14 cellular contexts compared by ENCODE assay signal in genomic region chr9:133850161-133850560, GRCh38.
DNase-seq lines count a peak whose midpoint lies in the region; ATAC-seq, FAIRE-seq and TF ChIP-seq lines count a peak whose summit lies in the region.
"Had no signal": no experiment of that assay in that cellular context is flagged by ENCODE, and none has a peak within 500 bp of the region (broad histone marks: within the 10 kb centered on the region; RNA-seq: fewer than 3 reads in every experiment).

No MANE protein-coding gene starts in this region.

- no TSS peak for BruUV-seq in HepG2 (replicated peaks; lab: Mats Ljungman, UMichigan)

- H3K56ac ChIP-seq in H1 (replicated peaks; ENCODE audit: insufficient read length, low read depth, low read length), result no peak overlapping the region

- H4K20me1 ChIP-seq in HepG2 (ENCODE audit: insufficient read depth, low read length) (peaks cover 46% of the 10 kb centered on the region; the same call in 1 of the 2 replicates), H1 (replicated peaks in 1 of 2; ENCODE audit: control insufficient read depth in 1 of 2, insufficient read depth in 2 of 2, low read length in 2 of 2) (peaks cover 6 to 13% of the 10 kb centered on the region in 2 experiments)

- H3K79me1 ChIP-seq in H1 (ENCODE audit: low read depth, low read length), result peaks cover 22% of the 10 kb centered on the region
- H3K79me1 ChIP-seq in neuronal stem cell (ENCODE audit: low read depth, low read length), result peaks cover 23% of the 10 kb centered on the region

- no peaks in the 10 kb centered on the region for H3K27me3 ChIP-seq in right lobe of liver
- no peaks in the 10 kb centered on the region for H3K27me3 ChIP-seq in HepG2 (ENCODE audit: control insufficient read depth in 1 of 2, insufficient read depth in 2 of 2, low read length in 2 of 2)
- H3K27me3 ChIP-seq in H1 (replicated peaks in 1 of 4; ENCODE audit: control insufficient read depth in 3 of 4, extremely low read depth in 1 of 4, insufficient read depth in 3 of 4, low read length in 3 of 4), result no peaks in the 10 kb centered on the region
- H3K27me3 ChIP-seq in neuronal stem cell (ENCODE audit: control insufficient read depth in 3 of 3, insufficient read depth in 3 of 3, low read depth in 1 of 3, low read length in 3 of 3), result no peaks in the 10 kb centered on the region

- TF ChIP-seq POLR2A in right lobe of liver (IDR thresholded peaks at IDR 0.05) (no peak), HepG2 (IDR thresholded peaks at IDR 0.05; ENCODE audit: insufficient read depth in 1 of 2, low read depth in 2 of 2, low read length in 2 of 2) (0 out of 4 replicates have a peak, but pooled peaks of 1 of the 2 experiments have one; percentile 11), H1 (IDR thresholded peaks at IDR 0.05; ENCODE audit: control extremely low read depth in 1 of 2, low read depth in 2 of 2, low read length in 2 of 2) (no peak)

- H3K4me3 ChIP-seq in right lobe of liver, result no peak overlapping the region
- no peak overlapping the region for H3K4me3 ChIP-seq in HepG2 (replicated peaks in 1 of 3; ENCODE audit: insufficient read depth in 1 of 3, low read depth in 2 of 3, low read length in 3 of 3)
- H3K4me3 ChIP-seq in H1 (ENCODE audit: extremely low read depth in 1 of 4, insufficient read depth in 2 of 4, low read depth in 3 of 4, low read length in 4 of 4), result no peak overlapping the region
- no peak overlapping the region for H3K4me3 ChIP-seq in neuronal stem cell (ENCODE audit: low read length in 2 of 2)

- H2BK12ac ChIP-seq in H1 (ENCODE audit: low read depth, low read length) (no peak overlapping the region), neuronal stem cell (ENCODE audit: low read length) (no peak overlapping the region)

- H3K23ac ChIP-seq in H1 (ENCODE audit: insufficient read length) (no peak overlapping the region), neuronal stem cell (ENCODE audit: low read depth, low read length, poor library complexity) (no peak overlapping the region)

- POLR2A ChIA-PET in HepG2 (lab: Yijun Ruan, JAX), result no interaction called here
- POLR2A ChIA-PET in H1 (lab: Charles Lee; ENCODE audit: partially characterized antibody), result no interaction called here

- H3K23me2 ChIP-seq in H1 (ENCODE audit: low read depth, low read length), result peaks cover 10% of the 10 kb centered on the region; the same call in 1 of the 2 replicates

- no peak overlapping the region for H4K91ac ChIP-seq in H1 (replicated peaks; ENCODE audit: insufficient read length, low read length)
- H4K91ac ChIP-seq in neuronal stem cell (ENCODE audit: low read depth, low read length, poor library complexity), result no peak overlapping the region

- no peak for TF ChIP-seq RAD21 in HepG2 (CRISPR knock-in tag; IDR thresholded peaks at IDR 0.05)
- TF ChIP-seq RAD21 in H1 (IDR thresholded peaks at IDR 0.05 in 1 of 2, conservative IDR thresholded peaks at IDR 0.05 in 1 of 2; ENCODE audit: low read depth in 2 of 2, low read length in 2 of 2), result no peak

- H3K4me2 ChIP-seq in HepG2 (ENCODE audit: low read depth, low read length) (no peak overlapping the region), H1 (ENCODE audit: insufficient read depth in 1 of 2, low read depth in 2 of 2, low read length in 2 of 2) (no peak overlapping the region), neuronal stem cell (ENCODE audit: insufficient read depth, low read length, poor library complexity, severe bottlenecking) (no peak overlapping the region)

- H3K14ac ChIP-seq in H1 (ENCODE audit: insufficient read length), result no peak overlapping the region
- no peak overlapping the region for H3K14ac ChIP-seq in neuronal stem cell (ENCODE audit: low read length)

- no peak overlapping the region for H2BK20ac ChIP-seq in H1 (ENCODE audit: low read length)

- H3K36me3 ChIP-seq in right lobe of liver (peaks cover 0 to 2% (median 0%) of the 10 kb centered on the region in 4 donors), HepG2 (replicated peaks in 1 of 2; ENCODE audit: control insufficient read depth in 1 of 2, insufficient read depth in 2 of 2, low read length in 2 of 2) (peaks cover 8 to 40% of the 10 kb centered on the region in 2 experiments; a peak in 4 of 5 replicates), H1 (ENCODE audit: control insufficient read depth in 2 of 4, insufficient read depth in 4 of 4, low read length in 3 of 4) (no peaks in the 10 kb centered on the region), neuronal stem cell (replicated peaks in 1 of 2; ENCODE audit: control insufficient read depth in 2 of 2, insufficient read depth in 2 of 2, low read length in 2 of 2) (peaks cover 2 to 23% of the 10 kb centered on the region in 2 donors)

- H3K9me3 ChIP-seq in right lobe of liver (no peaks in the 10 kb centered on the region), HepG2 (ENCODE audit: low read length) (no peaks in the 10 kb centered on the region), H1 (ENCODE audit: insufficient read depth in 2 of 2, low read depth in 1 of 2, low read length in 1 of 2) (no peaks in the 10 kb centered on the region), neuronal stem cell (replicated peaks in 1 of 2; ENCODE audit: control insufficient read depth in 2 of 2, insufficient read depth in 1 of 2, low read depth in 1 of 2, low read length in 2 of 2) (peaks cover 0 to 3% of the 10 kb centered on the region in 2 donors)
- H3K9me3 ChIP-seq: Caco-2 had no signal

- DNase-seq in right lobe of liver (peak in 1 of 3 donors; percentile 79), HepG2 (ENCODE audit: low spot score) (no peak), H1 (ENCODE audit: low read depth in 1 of 2, low spot score in 2 of 2) (no peak), neuronal stem cell (ENCODE audit: low spot score) (no peak), RKO (ENCODE audit: low spot score) (no peak), DMS53 (lab: John Stamatoyannopoulos, UW) (no peak)
- DNase-seq: Caco-2; CD8-positive, alpha-beta T cell; GF-D8 had no signal

- H4K5ac ChIP-seq in H1 (ENCODE audit: insufficient read length, low read depth, low read length), result no peak overlapping the region

- CTCF ChIA-PET in HepG2 (lab: Yijun Ruan, JAX; ENCODE audit: low intra/inter-chr PET ratio, low total read pairs), result no interaction called here
- CTCF ChIA-PET in H1 (lab: Charles Lee; ENCODE audit: partially characterized antibody), result interaction anchor here (0.9 to 2.7 kb wide), 7 partner anchors 10 to 145 kb away, joined by 3 to 13 read pairs (median 3); no protein-coding TSS in a partner anchor

- H3K9ac ChIP-seq in HepG2 (ENCODE audit: insufficient read depth, low read depth, low read length) (no peak overlapping the region), H1 (replicated peaks in 1 of 4; ENCODE audit: extremely low read depth in 1 of 4, low read depth in 3 of 4, low read length in 3 of 4) (no peak overlapping the region), neuronal stem cell (ENCODE audit: low read depth, low read length, poor library complexity) (no peak overlapping the region)

- in situ Hi-C loops in HepG2 (cut with HindIII; ENCODE audit: extremely low pct_ligation_motif_present, low pct_unique_long_range_greater_than_20kb), result no loop called here

- H3K79me2 ChIP-seq in HepG2 (ENCODE audit: insufficient read depth, low read length) (peaks cover 18% of the 10 kb centered on the region), H1 (ENCODE audit: control insufficient read depth in 1 of 2, insufficient read depth in 2 of 2, low read length in 2 of 2) (peaks cover 0 to 7% of the 10 kb centered on the region in 2 experiments; a peak in 1 of 4 replicates)

- H2AFZ ChIP-seq in HepG2 (ENCODE audit: low read length) (no peak overlapping the region), H1 (ENCODE audit: low read length) (no peak overlapping the region), neuronal stem cell (ENCODE audit: low read length) (no peak overlapping the region)

- no peak overlapping the region for H2AK5ac ChIP-seq in H1 (ENCODE audit: low read depth, low read length)
- no peak overlapping the region for H2AK5ac ChIP-seq in neuronal stem cell (ENCODE audit: low read depth, low read length)

- H2BK15ac ChIP-seq in H1 (ENCODE audit: low read length), result no peak overlapping the region
- no peak overlapping the region for H2BK15ac ChIP-seq in neuronal stem cell (ENCODE audit: low read length)

- no peak for FAIRE-seq in HepG2 (lab: Jason Lieb, UNC)
- no peak for FAIRE-seq in H1 (lab: Jason Lieb, UNC)
- FAIRE-seq: A204.1, GM19239, H54 had no signal

- peak; percentile 11 to 56 (median 40) for ATAC-seq in right lobe of liver
- no peak for ATAC-seq in HepG2
- ATAC-seq in GM19397 (IDR thresholded peaks at IDR 0.05; ENCODE audit: unreplicated experiment), result no peak
- ATAC-seq: CD8-positive, alpha-beta T cell; HCT116 had no signal

- H3K4me1 ChIP-seq in right lobe of liver (peaks cover 0 to 10% (median 7%) of the 10 kb centered on the region in 4 donors), HepG2 (ENCODE audit: insufficient read depth, low read length) (peaks cover 3% of the 10 kb centered on the region), H1 (replicated peaks in 1 of 4; ENCODE audit: control insufficient read depth in 3 of 4, insufficient read depth in 4 of 4, low read length in 3 of 4) (no peaks in the 10 kb centered on the region; a peak in 2 of 7 replicates), neuronal stem cell (ENCODE audit: control insufficient read depth in 2 of 2, insufficient read depth in 1 of 2, low read depth in 1 of 2, low read length in 2 of 2) (peaks cover 0 to 17% of the 10 kb centered on the region in 2 donors)

- H3K18ac ChIP-seq in H1 (ENCODE audit: extremely low read depth, low read length) (no peak overlapping the region), neuronal stem cell (ENCODE audit: low read length) (peak overlapping the region; percentile 46)

- H3K27ac ChIP-seq in right lobe of liver (peak overlapping the region in 1 of 3 donors; percentile 8), HepG2 (ENCODE audit: extremely low read length, insufficient read depth, low read length) (no peak overlapping the region), H1 (ENCODE audit: low read depth, low read length) (no peak overlapping the region), neuronal stem cell (replicated peaks; ENCODE audit: low read length) (no peak overlapping the region)

- H2BK5ac ChIP-seq in H1 (ENCODE audit: low read depth, low read length) (peak overlapping the region; percentile 35; the same call in 1 of the 2 replicates), neuronal stem cell (ENCODE audit: low read length) (peak overlapping the region; percentile 45)

- no peak overlapping the region for H2BK120ac ChIP-seq in H1 (replicated peaks; ENCODE audit: low read depth, low read length)
- no peak overlapping the region for H2BK120ac ChIP-seq in neuronal stem cell (ENCODE audit: low read depth, low read length)

- TF ChIP-seq CTCF in right lobe of liver (IDR thresholded peaks at IDR 0.05) (no peak), HepG2 (CRISPR knock-in tag; IDR thresholded peaks at IDR 0.05) (no peak), H1 (IDR thresholded peaks at IDR 0.05; ENCODE audit: control extremely low read depth in 1 of 3, insufficient read depth in 1 of 3, low read depth in 1 of 3, low read length in 3 of 3) (no peak)

- intact Hi-C loops in right lobe of liver (cut with DNase I), result no loop called here
- intact Hi-C loops in HepG2 (cut with micrococcal nuclease; ENCODE audit: unreplicated experiment), result no loop called here

- WGBS in right lobe of liver (ENCODE audit: insufficient coverage, low coverage, low lambda C conversion rate, missing lambda C conversion rate), result 35% methylated on average over 5 of the region's 9 CpGs
- 94% methylated on average over 5 of the region's 9 CpGs for WGBS in HepG2 (ENCODE audit: low lambda C conversion rate)
- WGBS in H1 (ENCODE audit: extremely low coverage in 1 of 2, insufficient coverage in 1 of 2, insufficient read length in 1 of 2, insufficient replicate concordance in 2 of 2, low coverage in 1 of 2, low lambda C conversion rate in 2 of 2, missing lambda C conversion rate in 1 of 2), 2 experiments, result 91% methylated on average over 9 of the region's 9 CpGs; no CpG with 5 or more reads in 1 of the 2 experiments
- no CpG with 5 or more reads among the region's 9 CpGs for WGBS in neuronal stem cell (ENCODE audit: extremely low coverage in 2 of 2, insufficient read length in 2 of 2, insufficient replicate concordance in 1 of 2), 2 donors

- H3K4ac ChIP-seq in H1 (replicated peaks; ENCODE audit: insufficient read length, low read depth, low read length), result no peak overlapping the region
- no peak overlapping the region for H3K4ac ChIP-seq in neuronal stem cell (ENCODE audit: low read length)

- TF ChIP-seq EP300 in HepG2 (IDR thresholded peaks at IDR 0.05; ENCODE audit: low read depth in 2 of 2, low read length in 2 of 2) (no peak), HepG2 (CRISPR knock-in tag; IDR thresholded peaks at IDR 0.05; ENCODE audit: borderline replicate concordance) (no peak), H1 (IDR thresholded peaks at IDR 0.05; ENCODE audit: borderline replicate concordance in 1 of 2, low read depth in 2 of 2, low read length in 2 of 2) (no peak)

- H4K8ac ChIP-seq in H1 (ENCODE audit: extremely low read depth, insufficient read depth, low read length), result no peak overlapping the region
- no peak overlapping the region for H4K8ac ChIP-seq in neuronal stem cell (ENCODE audit: low read depth, low read length)

Comparison
In these comparisons a context has a peak if more than half of its experiments do, and no peak if none do; other contexts are left out.
1. ATAC-seq: peak in right lobe of liver (4 of 4); none in HepG2 (single experiment) and GM19397 (single experiment).